Comparison of ENCODE assay signal across 27 cellular contexts in the genomic region with DNA sequence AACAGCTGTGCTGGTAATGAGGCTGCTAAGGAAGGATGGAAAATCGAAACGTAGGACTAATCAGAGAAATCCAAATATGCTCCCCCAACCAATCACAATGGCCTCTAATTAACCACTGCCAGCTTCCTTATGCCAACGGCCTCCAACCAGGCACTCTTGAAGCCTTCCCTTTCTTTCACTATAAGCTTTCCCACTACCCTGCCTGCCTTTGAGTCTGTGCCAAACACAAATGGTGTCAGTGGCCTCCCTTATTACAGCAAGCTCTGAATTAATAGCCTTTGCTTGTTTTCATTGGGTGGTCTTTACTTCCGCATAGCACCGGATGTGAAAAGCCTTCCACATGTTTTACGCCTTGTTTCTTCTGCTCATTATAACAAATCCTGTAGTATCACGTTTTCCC. TPM values are rescaled to one million over a fixed set of nuclear protein-coding genes. Genes with fewer than 3 reads are reported as not detected.
DNase-seq lines count a peak whose midpoint lies in the region; ATAC-seq, FAIRE-seq and TF ChIP-seq lines count a peak whose summit lies in the region.
"Had no signal": no experiment of that assay in that cellular context is flagged by ENCODE, and none has a peak within 500 bp of the region (broad histone marks: within the 10 kb centered on the region; RNA-seq: fewer than 3 reads in every experiment).

No MANE protein-coding gene starts in this region.

- TF ChIP-seq RAD21 in K562 (CRISPR knock-in tag; conservative IDR thresholded peaks at IDR 0.05 in 1 of 2, IDR thresholded peaks at IDR 0.05 in 1 of 2), result no peak

- peak overlapping the region in 2 of 3 experiments; percentile 17 to 35 for H3K27ac Mint-ChIP-seq in nephron
- H3K27ac Mint-ChIP-seq: CD8-positive, alpha-beta memory T cell; T-helper 17 cell had no signal

- H2AFZ ChIP-seq in K562 (ENCODE audit: low read depth, low read length), result no peak overlapping the region

- 72% methylated on average over 7 of the region's 7 CpGs for WGBS in K562 (ENCODE audit: insufficient coverage, low coverage, missing lambda C conversion rate)

- H3K27ac ChIP-seq in HL-60 (replicated peaks), result peak overlapping the region; percentile 79
- H3K27ac ChIP-seq in K562 (ENCODE audit: extremely low read depth, low read depth, low read length), result no peak overlapping the region
- H3K27ac ChIP-seq: SK-N-MC had no signal

- H3K9me1 ChIP-seq in K562 (ENCODE audit: control insufficient read depth, insufficient read depth, low read length), result no peaks in the 10 kb centered on the region

- no peaks in the 10 kb centered on the region for H3K9me3 Mint-ChIP-seq in nephron
- H3K9me3 Mint-ChIP-seq: CD8-positive, alpha-beta memory T cell had no signal

- DNase-seq in HL-60 (ENCODE audit: low read depth in 1 of 2, low spot score in 1 of 2) (peak; percentile 47 to 54), NOMO-1 (lab: John Stamatoyannopoulos, UW; ENCODE audit: unreplicated experiment in 2 of 2) (peak; percentile 52 to 56), K562 (ENCODE audit: extremely low read depth in 1 of 4, low spot score in 3 of 4) (no peak), DMS 273 (lab: John Stamatoyannopoulos, UW; ENCODE audit: unreplicated experiment) (no peak), epidermal melanocyte (ENCODE audit: insufficient read length, low spot score) (no peak), Right ventricle myocardium inferior (ENCODE audit: missing footprints) (no peak)
- DNase-seq: CD8-positive, alpha-beta memory T cell; DMS79 treated with DMSO at 0.1 percent for 48 hours; NCI-H1417; NCI-H1694; NCI-H2029 treated with DMSO at 0.1 percent for 48 hours; NCI-H446 treated with DMSO at 0.1 percent for 48 hours; NCI-H526 treated with DMSO at 0.1 percent for 48 hours; NK-92 treated with Interleukin-12 subunit alpha and Interleukin-12 subunit beta, amount 100 ng/mL, for 24 hours; SW 1271; T-helper 17 cell had no signal

- no peak for ATAC-seq in K562
- ATAC-seq in Right ventricle myocardium inferior, result no peak
- ATAC-seq: HCT116, Panc1 had no signal

- H3K4me2 ChIP-seq in K562 (ENCODE audit: insufficient read depth, low read length), result no peak overlapping the region

- no peak overlapping the region for H3K4me3 ChIP-seq in HL-60 (replicated peaks; ENCODE audit: insufficient read depth, low read length)
- H3K4me3 ChIP-seq in K562, result no peak overlapping the region
- H3K4me3 ChIP-seq: SK-N-MC had no signal

- H3K79me2 ChIP-seq in K562 (ENCODE audit: control insufficient read depth, insufficient read depth, low read length), result no peaks in the 10 kb centered on the region

- H3K9me3 ChIP-seq in K562 (replicated peaks; ENCODE audit: control insufficient read depth, insufficient read depth, low read depth, low read length), result no peaks in the 10 kb centered on the region

- BruUV-seq in K562 (replicated peaks; lab: Mats Ljungman, UMichigan), result no TSS peak

- no peaks in the 10 kb centered on the region for H3K36me3 ChIP-seq in K562 (ENCODE audit: control insufficient read depth, insufficient read depth, low read length)

- H3K4me1 Mint-ChIP-seq in nephron, result peaks cover 16% of the 10 kb centered on the region
- H3K4me1 Mint-ChIP-seq: CD8-positive, alpha-beta memory T cell had no signal

- no peaks in the 10 kb centered on the region for H3K27me3 Mint-ChIP-seq in nephron (ENCODE audit: low read depth)
- H3K27me3 Mint-ChIP-seq: CD8-positive, alpha-beta memory T cell; T-helper 17 cell had no signal

- TF ChIP-seq POLR2A in K562 (conservative IDR thresholded peaks at IDR 0.05), result no peak

- no peaks in the 10 kb centered on the region for H3K27me3 ChIP-seq in HL-60 (ENCODE audit: insufficient read depth, poor library complexity, severe bottlenecking)
- no peaks in the 10 kb centered on the region for H3K27me3 ChIP-seq in K562 (ENCODE audit: control insufficient read depth in 2 of 2, insufficient read depth in 2 of 2, low read length in 2 of 2)

- no peak overlapping the region for H3K9ac ChIP-seq in K562 (ENCODE audit: insufficient read depth in 1 of 2, low read depth in 2 of 2, low read length in 2 of 2)

- intact Hi-C loops in K562 (cut with micrococcal nuclease) (no loop called here), Right ventricle myocardium inferior (cut with DNase I) (no loop called here)

- no peak overlapping the region for H3K4me3 Mint-ChIP-seq in nephron
- H3K4me3 Mint-ChIP-seq: CD8-positive, alpha-beta memory T cell; T-helper 17 cell had no signal

- no peak for FAIRE-seq in K562 (lab: Jason Lieb, UNC)
- FAIRE-seq: GM12892, H1, HTR-8/SVneo had no signal

- TF ChIP-seq EP300 in K562 (IDR thresholded peaks at IDR 0.05; ENCODE audit: low read length), result no peak

- in situ Hi-C loops in K562 (cut with MboI), result no loop called here

- no peaks in the 10 kb centered on the region; a peak in 1 of 5 replicates for H3K4me1 ChIP-seq in K562 (replicated peaks in 1 of 2; ENCODE audit: control insufficient read depth in 2 of 2, insufficient read depth in 2 of 2, low read length in 2 of 2)

- H4K20me1 ChIP-seq in K562 (replicated peaks; ENCODE audit: control insufficient read depth, insufficient read depth, low read length), result no peaks in the 10 kb centered on the region

- POLR2A ChIA-PET in K562 (lab: Yijun Ruan, JAX), result interaction anchor here (0.9 to 1.6 kb wide), 3 partner anchors 10 to 18 kb away, joined by 3 to 10 read pairs (median 5); no protein-coding TSS in a partner anchor

- TF ChIP-seq CTCF in HL-60 (IDR thresholded peaks at IDR 0.05; ENCODE audit: insufficient read depth, low read length) (no peak), K562 (IDR thresholded peaks at IDR 0.05 in 2 of 3, conservative IDR thresholded peaks at IDR 0.05 in 1 of 3; ENCODE audit: insufficient read depth in 2 of 3, low read depth in 1 of 3, low read length in 3 of 3) (no peak), nephron (IDR thresholded peaks at IDR 0.05; ENCODE audit: unreplicated experiment in 3 of 3) (no peak)

- peaks cover 35% of the 10 kb centered on the region for H3K36me3 Mint-ChIP-seq in nephron (ENCODE audit: low read depth)

- CTCF ChIA-PET in K562 (lab: Yijun Ruan, JAX; ENCODE audit: low intra/inter-chr PET ratio), result no interaction called here

TF ChIP-seq in K562, 482 proteins besides CTCF, POLR2A, EP300 and RAD21 (continues in another document):
- no peak for TF ChIP-seq TCF7L2 (IDR thresholded peaks at IDR 0.05; ENCODE audit: low read depth, low read length)

RNA-seq across cellular contexts. Expression of a gene that starts 1.5 kb away (rescaled TPM):
- not detected in 2 replicates for total RNA-seq in K562 (2011; cell fraction: chromatin; rRNA removed; ENCODE audit: low replicate concordance)
- not detected in 2 replicates for total RNA-seq in K562 (2011; cell fraction: nucleolus; rRNA removed)
- total RNA-seq in K562 (2011; cell fraction: nucleoplasm; rRNA removed), result not detected in 2 replicates
- 2.2 and 4.3 TPM in 2 replicates for total RNA-seq in K562 (2014; rRNA removed)
- total RNA-seq in K562 (2014; rRNA removed; fragmentation: Illumina TruSeq; extraction: Trizol), result 4.1 and 5.1 TPM in 2 replicates
- total RNA-seq in K562 (2015; rRNA removed; fragmentation: Illumina TruSeq; extraction: Trizol), result 2.5 and 2.6 TPM in 2 replicates
- 2.0 and 3.4 TPM in 2 replicates for total RNA-seq in K562 (2021)
- 2.7 and 8.9 TPM in 2 replicates for polyA plus RNA-seq in K562 (2011; rRNA removed)
- 2.0 and 3.9 TPM in 2 replicates for polyA plus RNA-seq in K562 (2011; cell fraction: cytosol; rRNA removed)
- 0.95 and 7.2 TPM in 2 replicates for polyA plus RNA-seq in K562 (2011; cell fraction: nucleus; rRNA removed)
- 5.7 and 8.7 TPM in 2 replicates for polyA plus RNA-seq in K562 (2012)
- polyA plus RNA-seq in K562 (2014; fragmentation: Illumina TruSeq; extraction: Trizol), result 5.3 and 6.7 TPM in 2 replicates
- polyA plus RNA-seq in K562 (2014; fragmentation: Nextera tagmentation; extraction: Ambion mirVana), result 1 to 10 TPM; 7.4 to 7.7 TPM
- polyA plus RNA-seq in K562 (2014; rRNA removed), result 6.2 and 6.9 TPM in 2 replicates
- polyA minus RNA-seq in K562 (2011; rRNA and poly(A)+ RNA removed), result 1.7 TPM in 1 of 2 replicates, not detected in the other
- polyA minus RNA-seq in K562 (2011; cell fraction: cytosol; rRNA and poly(A)+ RNA removed), result not detected in 2 replicates
- not detected in 2 replicates for polyA minus RNA-seq in K562 (2011; cell fraction: nucleus; rRNA and poly(A)+ RNA removed)
- not detected for total RNA-seq in Right ventricle myocardium inferior
- total RNA-seq: A673, H1, LHCN-M2, MCF 10A, OCI-LY7, T-helper 17 cell had no signal
- polyA plus RNA-seq: H1 had no signal

RNA-seq across cellular contexts. Expression of a gene that starts 43.5 kb away (rescaled TPM):
- 36.6 and 50.8 TPM in 2 replicates for total RNA-seq in K562 (2011; cell fraction: chromatin; rRNA removed; ENCODE audit: low replicate concordance)
- 38.4 and 42.0 TPM in 2 replicates for total RNA-seq in K562 (2011; cell fraction: nucleolus; rRNA removed)
- total RNA-seq in K562 (2011; cell fraction: nucleoplasm; rRNA removed), result 46.0 and 64.3 TPM in 2 replicates
- 5.8 and 10.2 TPM in 2 replicates for total RNA-seq in K562 (2014; rRNA removed)
- 12.2 and 12.4 TPM in 2 replicates for total RNA-seq in K562 (2014; rRNA removed; fragmentation: Illumina TruSeq; extraction: Trizol)
- total RNA-seq in K562 (2015; rRNA removed; fragmentation: Illumina TruSeq; extraction: Trizol), result 12.0 and 12.7 TPM in 2 replicates
- 11.8 and 15.3 TPM in 2 replicates for total RNA-seq in K562 (2021)
- 6.3 and 8.7 TPM in 2 replicates for polyA plus RNA-seq in K562 (2011; rRNA removed)
- polyA plus RNA-seq in K562 (2011; cell fraction: cytosol; rRNA removed), result 5.4 and 10.7 TPM in 2 replicates
- polyA plus RNA-seq in K562 (2011; cell fraction: nucleus; rRNA removed), result 9.6 and 14.6 TPM in 2 replicates
- 9.2 and 12.2 TPM in 2 replicates for polyA plus RNA-seq in K562 (2012)
- 15.3 and 15.9 TPM in 2 replicates for polyA plus RNA-seq in K562 (2014; fragmentation: Illumina TruSeq; extraction: Trizol)
- polyA plus RNA-seq in K562 (2014; fragmentation: Nextera tagmentation; extraction: Ambion mirVana), result 10 to 100 TPM; 10.3 to 10.6 TPM
- 13.5 and 13.7 TPM in 2 replicates for polyA plus RNA-seq in K562 (2014; rRNA removed)
- polyA minus RNA-seq in K562 (2011; rRNA and poly(A)+ RNA removed), result 14.5 and 17.0 TPM in 2 replicates
- polyA minus RNA-seq in K562 (2011; cell fraction: cytosol; rRNA and poly(A)+ RNA removed), result 7.9 and 9.2 TPM in 2 replicates
- polyA minus RNA-seq in K562 (2011; cell fraction: nucleus; rRNA and poly(A)+ RNA removed), result 20.9 and 22.8 TPM in 2 replicates
- 20.3 TPM for total RNA-seq in Right ventricle myocardium inferior

Comparison
In these comparisons a context has a peak if more than half of its experiments do, and no peak if none do; other contexts are left out.
1. DNase-seq: peak in HL-60 (2 of 2) and NOMO-1 (2 of 2); none in K562 (0 of 4), DMS 273 (single experiment), epidermal melanocyte (single experiment) and Right ventricle myocardium inferior (single experiment).